In the genomic region with DNA sequence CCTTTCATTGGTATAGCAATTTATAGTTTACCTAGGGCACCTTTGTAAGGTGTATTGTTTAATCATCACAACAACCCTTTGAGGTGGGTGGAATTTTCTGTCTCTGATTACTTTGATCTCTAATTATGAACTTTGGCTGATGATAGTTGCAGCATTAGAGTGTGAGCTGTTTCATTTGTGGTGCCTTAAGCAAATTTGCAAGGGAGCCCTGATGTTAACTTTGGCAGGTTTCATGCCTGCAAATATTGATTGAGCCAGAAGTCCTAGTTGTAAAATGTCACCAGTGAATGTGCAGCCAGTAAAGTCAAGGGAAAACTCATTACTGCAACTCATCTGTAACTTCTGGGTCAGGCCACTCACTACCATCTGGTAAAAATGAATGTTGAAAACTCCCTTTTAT, we compare ENCODE assay signal across 26 cellular contexts.
"Had no signal": no experiment of that assay in that cellular context is flagged by ENCODE, and none has a peak within 500 bp of the region (broad histone marks: within the 10 kb centered on the region; RNA-seq: fewer than 3 reads in every experiment).

No MANE protein-coding gene starts in this region.

- H3K4me3 ChIP-seq: esophagus muscularis mucosa, heart left ventricle, left lung, lung, smooth muscle cell, thyroid gland, upper lobe of left lung had no signal

- H3K9me3 ChIP-seq: thyroid gland, upper lobe of left lung had no signal

- H3K27me3 ChIP-seq: brain microvascular endothelial cell, esophagus muscularis mucosa, foreskin keratinocyte, heart left ventricle, left lung, thyroid gland, upper lobe of left lung had no signal

- H3K4me2 ChIP-seq: smooth muscle cell had no signal

- H3K4me1 ChIP-seq: foreskin keratinocyte had no signal

- DNase-seq: activated CD4-positive, alpha-beta memory T cell treated with anti-CD3 and anti-CD28 coated beads for 36 hours; activated CD4-positive, alpha-beta T cell treated with anti-CD3 and anti-CD28 coated beads for 48 hours; activated CD8-positive, alpha-beta memory T cell treated with anti-CD3 and anti-CD28 coated beads, Interleukin-2, amount 50 U/mL, for 48 hours; activated gamma-delta T cell treated with Interleukin-2 at 50 U/mL for 16 hours; activated naive CD4-positive, alpha-beta T cell treated with anti-CD3 and anti-CD28 coated beads, Interleukin-2, amount 50 U/mL, for 16 hours; activated T-cell treated with anti-CD3 and anti-CD28 coated beads, Interleukin-2, amount 50 U/mL, for 24 hours; amniotic stem cell; brain microvascular endothelial cell; caudate nucleus; foreskin keratinocyte; heart left ventricle; hypothalamus; immature natural killer cell; left lung; mesendoderm; stimulated activated CD4-positive, alpha-beta T cell treated with anti-CD3 and anti-CD28 coated beads, Interleukin-1b, Interleukin-23, amount 100 ng/mL, for 48 hours; stimulated activated CD4-positive, alpha-beta T cell treated with anti-CD3 and anti-CD28 coated beads, Interleukin-4, amount 100 ng/mL, for 4 hours; stimulated activated CD8-positive, alpha-beta memory T cell treated with anti-CD3 and anti-CD28 coated beads, Interleukin-4, amount 100 ng/mL, for 48 hours; stimulated activated naive CD8-positive, alpha-beta T cell treated with anti-CD3 and anti-CD28 coated beads, Interleukin-15, amount 100 ng/mL, for 72 hours; T-helper 1 cell; thyroid gland; upper lobe of left lung; WERI-Rb-1 had no signal

- H3K27ac ChIP-seq: brain microvascular endothelial cell, esophagus muscularis mucosa, foreskin keratinocyte, heart left ventricle, left lung, thyroid gland, upper lobe of left lung, WERI-Rb-1 had no signal

- H3K36me3 ChIP-seq: brain microvascular endothelial cell, esophagus muscularis mucosa, heart left ventricle, left lung, thyroid gland, upper lobe of left lung had no signal
